8 cellular contexts compared by ENCODE assay signal in genomic region chr2:182077451-182078142, GRCh38.
DNase-seq lines count a peak whose midpoint lies in the region; ATAC-seq and TF ChIP-seq lines count a peak whose summit lies in the region.

No MANE protein-coding gene starts in this region.

- no peaks in the 10 kb centered on the region for H3K79me2 ChIP-seq in ACC112 (ENCODE audit: control insufficient read depth, insufficient read depth, low read length, unreplicated experiment)

- DNase-seq in GM12864 (ENCODE audit: low read depth) (peak; percentile 43), NCI-H187 (lab: John Stamatoyannopoulos, UW) (peak; percentile 1 to 21), SW 1271 (lab: John Stamatoyannopoulos, UW) (peak; percentile 33 to 70), fibroblast of villous mesenchyme (ENCODE audit: low read depth) (peak; percentile 94), osteocyte (ENCODE audit: extremely low spot score, unreplicated experiment) (no peak)
- no peak for DNase-seq in activated effector memory CD4-positive, alpha-beta T cell treated with Interleukin-2 at 50 U/mL for 16 hours

- no peaks in the 10 kb centered on the region for H3K9me3 Mint-ChIP-seq in osteocyte (ENCODE audit: unreplicated experiment)

- H3K4me3 Mint-ChIP-seq in osteocyte (ENCODE audit: unreplicated experiment): no peak overlapping the region

- H3K4me1 ChIP-seq in ACC112 (ENCODE audit: control insufficient read depth, insufficient read depth, low read length, unreplicated experiment): peaks cover 11% of the 10 kb centered on the region

- peaks cover 20% of the 10 kb centered on the region for H3K4me1 Mint-ChIP-seq in osteocyte (ENCODE audit: unreplicated experiment)

- peak; percentile 50 for ATAC-seq in HG02870 (IDR thresholded peaks at IDR 0.05; ENCODE audit: unreplicated experiment)

- H2AFZ ChIP-seq in ACC112 (ENCODE audit: low read length, unreplicated experiment): peak overlapping the region; percentile 47

- TF ChIP-seq CTCF in GM12864 (IDR thresholded peaks at IDR 0.05; ENCODE audit: low read depth, low read length, missing control alignments) (peak; percentile 46), fibroblast of villous mesenchyme (IDR thresholded peaks at IDR 0.05; ENCODE audit: insufficient read depth, low read depth, low read length) (peak; percentile 68), osteocyte (IDR thresholded peaks at IDR 0.05) (peak; percentile 76)

- no peaks in the 10 kb centered on the region for H3K36me3 ChIP-seq in ACC112 (ENCODE audit: insufficient read depth, low read length)

- H3K27ac ChIP-seq in ACC112 (ENCODE audit: low read depth, low read length): 0 out of 2 replicates have a peak overlapping the region, but pooled peaks have one; percentile 4

- H3K27me3 Mint-ChIP-seq in osteocyte (ENCODE audit: unreplicated experiment): no peaks in the 10 kb centered on the region

- H3K27me3 ChIP-seq in ACC112 (ENCODE audit: insufficient read depth, low read length): no peaks in the 10 kb centered on the region

- no peaks in the 10 kb centered on the region for H3K36me3 Mint-ChIP-seq in osteocyte (ENCODE audit: unreplicated experiment)

- no peak overlapping the region for H3K27ac Mint-ChIP-seq in osteocyte (ENCODE audit: unreplicated experiment)

- H3K4me3 ChIP-seq in ACC112 (ENCODE audit: low read depth, low read length) (no peak overlapping the region), GM12864 (ENCODE audit: low read depth, low read length) (no peak overlapping the region), fibroblast of villous mesenchyme (ENCODE audit: low read depth, low read length) (no peak overlapping the region)

Comparison
In these comparisons a context has a peak if more than half of its experiments do, and no peak if none do; other contexts are left out.
1. DNase-seq: peak in GM12864 (single experiment), NCI-H187 (2 of 2), SW 1271 (2 of 2) and fibroblast of villous mesenchyme (single experiment); none in osteocyte (single experiment) and activated effector memory CD4-positive, alpha-beta T cell treated with Interleukin-2 at 50 U/mL for 16 hours (single experiment).
2. Peak in every context shown above with its lines, with median percentiles within 50 percentile points of each other: CTCF ChIP-seq.